ENCODE assay signal across 12 cellular contexts in the genomic region with DNA sequence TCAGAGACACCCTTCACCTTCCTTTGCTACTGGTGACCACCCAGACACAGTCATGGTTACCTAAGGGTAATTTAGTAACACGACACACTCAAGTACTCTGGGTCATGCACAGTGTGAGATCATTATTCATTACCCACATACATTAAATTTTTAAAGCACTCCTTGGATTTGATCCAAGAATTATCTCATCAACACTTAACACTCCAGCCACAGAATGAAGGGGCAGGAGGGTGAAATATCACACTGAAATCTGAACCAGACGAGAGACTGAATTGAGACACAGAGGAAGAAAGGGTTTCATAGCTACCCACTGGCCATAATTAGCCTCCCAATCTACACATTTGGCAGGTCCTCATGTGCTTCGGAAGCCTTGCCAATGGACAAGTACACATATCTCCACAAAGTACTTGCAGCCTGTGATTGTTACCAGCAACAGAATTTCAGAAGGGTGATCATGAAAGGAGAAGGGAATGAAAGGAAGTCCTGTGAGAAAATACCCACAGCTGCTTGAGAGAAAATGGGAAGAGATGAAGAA.
DNase-seq lines count a peak whose midpoint lies in the region; FAIRE-seq and TF ChIP-seq lines count a peak whose summit lies in the region.
"Had no signal": no experiment of that assay in that cellular context is flagged by ENCODE, and none has a peak within 500 bp of the region (broad histone marks: within the 10 kb centered on the region; RNA-seq: fewer than 3 reads in every experiment).

No MANE protein-coding gene starts in this region.

- no peak overlapping the region for H3K27ac ChIP-seq in breast epithelium

- H3K27me3 ChIP-seq in breast epithelium (no peaks in the 10 kb centered on the region), bronchial epithelial cell (ENCODE audit: control insufficient read depth, insufficient read depth, low read length) (no peaks in the 10 kb centered on the region), Caco-2 (replicated peaks; ENCODE audit: control insufficient read depth, insufficient read depth, low read length) (no peaks in the 10 kb centered on the region)

- intact Hi-C loops in MCF 10A (cut with micrococcal nuclease) (no loop called here), breast epithelium (cut with DNase I; ENCODE audit: low total_unique reads) (no loop called here), Caco-2 (cut with micrococcal nuclease; ENCODE audit: unreplicated experiment) (no loop called here)

- no peak overlapping the region for H3K4me3 ChIP-seq in breast epithelium
- no peak overlapping the region for H3K4me3 ChIP-seq in bronchial epithelial cell (ENCODE audit: low read depth, low read length)
- H3K4me3 ChIP-seq in skeletal muscle cell (ENCODE audit: low read depth, low read length) = no peak overlapping the region
- no peak overlapping the region for H3K4me3 ChIP-seq in Caco-2 (ENCODE audit: low read depth, low read length)

- no peak for TF ChIP-seq POLR2A in breast epithelium (IDR thresholded peaks at IDR 0.05)

- peak; percentile 46 for DNase-seq in MCF 10A (ENCODE audit: unreplicated experiment)
- no peak for DNase-seq in breast epithelium (ENCODE audit: low spot score in 2 of 2)
- peak; percentile 78 for DNase-seq in NCI-H345 treated with DMSO at 0.1 percent for 48 hours (lab: John Stamatoyannopoulos, UW; ENCODE audit: unreplicated experiment)
- peak; percentile 65 for DNase-seq in bronchial epithelial cell (ENCODE audit: low read depth)
- DNase-seq in skeletal muscle cell (ENCODE audit: low read depth) = peak; percentile 90
- no peak for DNase-seq in stimulated activated CD4-positive, alpha-beta T cell treated with anti-CD3 and anti-CD28 coated beads, Interleukin-12 subunit alpha, Interleukin-12 subunit beta, amount 100 ng/mL, for 4 hours
- no peak for DNase-seq in OCI-M2 (lab: John Stamatoyannopoulos, UW; ENCODE audit: unreplicated experiment)
- no peak for DNase-seq in Caco-2
- DNase-seq: activated CD4-positive, alpha-beta T cell treated with anti-CD3 and anti-CD28 coated beads, Interleukin-2, amount 10 ng/mL, durations not matched to agents 7 days and 5 days; activated gamma-delta T cell treated with Interleukin-2 at 50 U/mL for 16 hours; mesendoderm had no signal

- H3K27ac Mint-ChIP-seq in MCF 10A (ENCODE audit: low read depth, unreplicated experiment) (peak overlapping the region; percentile 49), Caco-2 (ENCODE audit: unreplicated experiment) (no peak overlapping the region)
- H3K27ac Mint-ChIP-seq: activated CD4-positive, alpha-beta T cell treated with anti-CD3 and anti-CD28 coated beads, Interleukin-2, amount 10 ng/mL, durations not matched to agents 7 days and 5 days had no signal

- CTCF ChIA-PET in MCF 10A (lab: Yijun Ruan, JAX) (no interaction called here), Caco-2 (lab: Charles Lee) (no interaction called here)

- H3K36me3 Mint-ChIP-seq in MCF 10A (ENCODE audit: insufficient read depth, unreplicated experiment) (no peaks in the 10 kb centered on the region), Caco-2 (ENCODE audit: insufficient read depth, unreplicated experiment) (no peaks in the 10 kb centered on the region)

- H3K9me3 ChIP-seq in breast epithelium (no peaks in the 10 kb centered on the region), Caco-2 (no peaks in the 10 kb centered on the region)

- H3K36me3 ChIP-seq in breast epithelium = no peaks in the 10 kb centered on the region
- H3K36me3 ChIP-seq in bronchial epithelial cell (ENCODE audit: control insufficient read depth, insufficient read depth, low read length) = no peaks in the 10 kb centered on the region
- H3K36me3 ChIP-seq in Caco-2 (ENCODE audit: control insufficient read depth, insufficient read depth, low read length) = no peaks in the 10 kb centered on the region

- H3K4me1 ChIP-seq in breast epithelium (no peaks in the 10 kb centered on the region), Caco-2 (no peaks in the 10 kb centered on the region)

- peaks cover 36% of the 10 kb centered on the region for H3K4me1 Mint-ChIP-seq in MCF 10A (ENCODE audit: insufficient read depth, unreplicated experiment)
- H3K4me1 Mint-ChIP-seq in Caco-2 (ENCODE audit: low read depth, unreplicated experiment) = no peaks in the 10 kb centered on the region
- H3K4me1 Mint-ChIP-seq: activated CD4-positive, alpha-beta T cell treated with anti-CD3 and anti-CD28 coated beads, Interleukin-2, amount 10 ng/mL, durations not matched to agents 7 days and 5 days had no signal

- H3K27me3 Mint-ChIP-seq in MCF 10A (ENCODE audit: insufficient read depth, unreplicated experiment) = no peaks in the 10 kb centered on the region
- H3K27me3 Mint-ChIP-seq in Caco-2 (ENCODE audit: insufficient read depth, unreplicated experiment) = peaks cover 6% of the 10 kb centered on the region
- H3K27me3 Mint-ChIP-seq: activated CD4-positive, alpha-beta T cell treated with anti-CD3 and anti-CD28 coated beads, Interleukin-2, amount 10 ng/mL, durations not matched to agents 7 days and 5 days had no signal

- FAIRE-seq in bronchial epithelial cell (lab: Jason Lieb, UNC) = peak; percentile 73
- FAIRE-seq: G401.6 had no signal

- TF ChIP-seq CTCF in MCF 10A (IDR thresholded peaks at IDR 0.05; ENCODE audit: unreplicated experiment) = no peak
- no peak for TF ChIP-seq CTCF in breast epithelium (IDR thresholded peaks at IDR 0.05)
- TF ChIP-seq CTCF in bronchial epithelial cell (IDR thresholded peaks at IDR 0.05; ENCODE audit: insufficient read depth, low read length, severe bottlenecking) = no peak
- TF ChIP-seq CTCF in Caco-2 (IDR thresholded peaks at IDR 0.05; ENCODE audit: insufficient read depth in 1 of 2, low read depth in 1 of 2, low read length in 1 of 2, severe bottlenecking in 1 of 2, unreplicated experiment in 1 of 2) = no peak

- no TSS peak for BruUV-seq in MCF 10A (replicated peaks; lab: Mats Ljungman, UMichigan)
- BruUV-seq in Caco-2 (replicated peaks; lab: Mats Ljungman, UMichigan) = no TSS peak

- H3K9me3 Mint-ChIP-seq in MCF 10A (ENCODE audit: unreplicated experiment) = peaks cover 15% of the 10 kb centered on the region
- H3K9me3 Mint-ChIP-seq in Caco-2 (ENCODE audit: unreplicated experiment) = no peaks in the 10 kb centered on the region

- POLR2A ChIA-PET in MCF 10A (lab: Yijun Ruan, JAX) = interaction anchor here (0.8 to 1.5 kb wide), 2 partner anchors 41 to 243 kb away, joined by 3 read pairs; no protein-coding TSS in a partner anchor
- POLR2A ChIA-PET in Caco-2 (lab: Charles Lee) = no interaction called here

- no peak overlapping the region for H3K4me3 Mint-ChIP-seq in MCF 10A (ENCODE audit: unreplicated experiment)
- no peak overlapping the region for H3K4me3 Mint-ChIP-seq in Caco-2 (ENCODE audit: unreplicated experiment)
- H3K4me3 Mint-ChIP-seq: activated CD4-positive, alpha-beta T cell treated with anti-CD3 and anti-CD28 coated beads, Interleukin-2, amount 10 ng/mL, durations not matched to agents 7 days and 5 days had no signal

Comparison
In these comparisons a context has a peak if more than half of its experiments do, and no peak if none do; other contexts are left out.
1. DNase-seq: peak in MCF 10A (single experiment), NCI-H345 treated with DMSO at 0.1 percent for 48 hours (single experiment), bronchial epithelial cell (single experiment) and skeletal muscle cell (single experiment); none in breast epithelium (0 of 2), stimulated activated CD4-positive, alpha-beta T cell treated with anti-CD3 and anti-CD28 coated beads, Interleukin-12 subunit alpha, Interleukin-12 subunit beta, amount 100 ng/mL, for 4 hours (single experiment), OCI-M2 (single experiment) and Caco-2 (0 of 2).